Comparison of ENCODE assay signal across 10 cellular contexts in genomic region chr7:17297243-17297642, GRCh38. TPM values are rescaled to one million over a fixed set of nuclear protein-coding genes. Genes with fewer than 3 reads are reported as not detected.
DNase-seq lines count a peak whose midpoint lies in the region; ATAC-seq and FAIRE-seq lines count a peak whose summit lies in the region.
"Had no signal": no experiment of that assay in that cellular context is flagged by ENCODE, and none has a peak within 500 bp of the region (broad histone marks: within the 10 kb centered on the region; RNA-seq: fewer than 3 reads in every experiment).

No MANE protein-coding gene starts in this region.

- CTCF ChIA-PET in T-cell (lab: Charles Lee): interaction anchor here (1.1 to 1.4 kb wide), 2 partner anchors 64 to 876 kb away, joined by 3 to 6 read pairs; partner anchors contain the start of gene CRPPA (in 1 of the 2)

- H3K9me3 Mint-ChIP-seq in T-cell: peaks cover 0 to 5% (median 0%) of the 10 kb centered on the region in 3 donors
- peaks cover 6% of the 10 kb centered on the region for H3K9me3 Mint-ChIP-seq in stimulated activated memory B cell treated with anti-CD40 and anti-IgM and Interleukin-4, amounts not matched to agents 10 μg/mL and 1 μg/mL and 100 μg/mL, for 72 hours

- no peaks in the 10 kb centered on the region for H3K27me3 Mint-ChIP-seq in T-cell
- H3K27me3 Mint-ChIP-seq in stimulated activated memory B cell treated with anti-CD40 and anti-IgM and Interleukin-4, amounts not matched to agents 10 μg/mL and 1 μg/mL and 100 μg/mL, for 72 hours: no peaks in the 10 kb centered on the region

- H3K27ac Mint-ChIP-seq in T-cell: peak overlapping the region; percentile 70 to 71
- H3K27ac Mint-ChIP-seq in stimulated activated memory B cell treated with anti-CD40 and anti-IgM and Interleukin-4, amounts not matched to agents 10 μg/mL and 1 μg/mL and 100 μg/mL, for 72 hours: peak overlapping the region; percentile 86

- DNase-seq in NOMO-1 treated with DMSO at 0.1 percent for 48 hours (lab: John Stamatoyannopoulos, UW; ENCODE audit: unreplicated experiment) (peak; percentile 30), NOMO-1 treated with dmso at 0.1 percent for 144 hours (lab: John Stamatoyannopoulos, UW; ENCODE audit: unreplicated experiment) (no peak), T-cell (no peak), frontal cortex (ENCODE audit: low spot score in 2 of 2) (peak in 1 of 2 donors; percentile 14), SHP77 treated with DMSO at 0.1 percent for 48 hours (lab: John Stamatoyannopoulos, UW) (no peak), OCI-M2 (lab: John Stamatoyannopoulos, UW; ENCODE audit: unreplicated experiment) (no peak)
- DNase-seq: NCI-H1092 treated with DMSO at 0.1 percent for 48 hours had no signal

- H3K36me3 Mint-ChIP-seq in T-cell: no peaks in the 10 kb centered on the region
- H3K36me3 Mint-ChIP-seq in stimulated activated memory B cell treated with anti-CD40 and anti-IgM and Interleukin-4, amounts not matched to agents 10 μg/mL and 1 μg/mL and 100 μg/mL, for 72 hours: no peaks in the 10 kb centered on the region

- peak; percentile 26 for FAIRE-seq in frontal cortex (lab: Jason Lieb, UNC)

- POLR2A ChIA-PET in T-cell (lab: Charles Lee): interaction anchor here (0.5 to 1.8 kb wide), 5 partner anchors 11 to 736 kb away, joined by 3 to 13 read pairs (median 3); no protein-coding TSS in a partner anchor

- H3K4me1 Mint-ChIP-seq in T-cell: peaks cover 24 to 30% (median 26%) of the 10 kb centered on the region in 3 donors
- H3K4me1 Mint-ChIP-seq in stimulated activated memory B cell treated with anti-CD40 and anti-IgM and Interleukin-4, amounts not matched to agents 10 μg/mL and 1 μg/mL and 100 μg/mL, for 72 hours: peaks cover 27% of the 10 kb centered on the region

- peak overlapping the region; percentile 88 to 97 (median 94) for H3K4me3 Mint-ChIP-seq in T-cell
- peak overlapping the region; percentile 97 for H3K4me3 Mint-ChIP-seq in stimulated activated memory B cell treated with anti-CD40 and anti-IgM and Interleukin-4, amounts not matched to agents 10 μg/mL and 1 μg/mL and 100 μg/mL, for 72 hours

- ATAC-seq in T-cell (replicated peaks in 1 of 4) (no peak), GM21576 (IDR thresholded peaks at IDR 0.05; ENCODE audit: unreplicated experiment) (no peak)
- ATAC-seq in stimulated activated memory B cell treated with anti-CD40 and anti-IgM and Interleukin-4, amounts not matched to agents 10 μg/mL and 1 μg/mL and 100 μg/mL, for 72 hours: no peak

RNA-seq across cellular contexts. Expression of gene AHR, which starts 1.2 kb away (rescaled TPM):
- total RNA-seq in T-cell (10 to 100 TPM; 40.2 to 76.4 (median 52.5) TPM), frontal cortex (13.9 TPM)
- total RNA-seq: A172 had no signal
